In genomic region chr12:82019533-82019932, GRCh38 we compare ENCODE assay signal across 16 cellular contexts.
DNase-seq lines count a peak whose midpoint lies in the region; ATAC-seq and TF ChIP-seq lines count a peak whose summit lies in the region.
"Had no signal": no experiment of that assay in that cellular context is flagged by ENCODE, and none has a peak within 500 bp of the region (broad histone marks: within the 10 kb centered on the region; RNA-seq: fewer than 3 reads in every experiment).

No MANE protein-coding gene starts in this region.

- no peaks in the 10 kb centered on the region for H3K36me3 ChIP-seq in PC-9 (ENCODE audit: low read depth)
- no peaks in the 10 kb centered on the region for H3K36me3 ChIP-seq in thyroid gland
- H3K36me3 ChIP-seq: sigmoid colon, transverse colon had no signal

- H3K36me3 Mint-ChIP-seq in activated T-helper 1 cell treated with anti-CD3 and anti-CD28 coated beads, Interleukin-12 subunit alpha, Interleukin-12 subunit beta, Interleukin-2, Interleukin-4 antibody, amounts not matched to agents 30 ng/mL and 10 ng/mL and 1 ng/mL, durations not matched to agents 14 hours and 24 hours and 36 hours (ENCODE audit: low read depth), result no peaks in the 10 kb centered on the region
- H3K36me3 Mint-ChIP-seq: CD8-positive, alpha-beta memory T cell had no signal

- ATAC-seq in foreskin keratinocyte (no peak), HG03045 (IDR thresholded peaks at IDR 0.05; ENCODE audit: unreplicated experiment) (no peak), HG03565 (IDR thresholded peaks at IDR 0.05; ENCODE audit: unreplicated experiment) (no peak)

- no peak overlapping the region for H3K4me3 ChIP-seq in PC-9
- no peak overlapping the region for H3K4me3 ChIP-seq in thyroid gland (replicated peaks in 1 of 3)
- H3K4me3 ChIP-seq: sigmoid colon, transverse colon had no signal

- 0 out of 2 replicates have a peak, but pooled peaks cover 3% of the 10 kb centered on the region for H3K9me3 ChIP-seq in PC-9 (ENCODE audit: insufficient read depth, low read depth)
- no peaks in the 10 kb centered on the region for H3K9me3 ChIP-seq in thyroid gland
- H3K9me3 ChIP-seq: sigmoid colon, transverse colon had no signal

- no peak overlapping the region for H3K27ac Mint-ChIP-seq in activated T-helper 1 cell treated with anti-CD3 and anti-CD28 coated beads, Interleukin-12 subunit alpha, Interleukin-12 subunit beta, Interleukin-2, Interleukin-4 antibody, amounts not matched to agents 30 ng/mL and 10 ng/mL and 1 ng/mL, durations not matched to agents 14 hours and 24 hours and 36 hours
- H3K27ac Mint-ChIP-seq: activated B cell treated with CpG ODN at 0.5 μM for 24 hours; CD8-positive, alpha-beta memory T cell had no signal

- intact Hi-C loops in PC-9 (cut with micrococcal nuclease; ENCODE audit: unreplicated experiment) (no loop called here), thyroid gland (cut with DNase I) (no loop called here)
- intact Hi-C loops in activated T-helper 1 cell treated with anti-CD3 and anti-CD28 coated beads, Interleukin-12 subunit alpha, Interleukin-12 subunit beta, Interleukin-2, Interleukin-4 antibody, amounts not matched to agents 30 ng/mL and 10 ng/mL and 1 ng/mL, durations not matched to agents 14 hours and 24 hours and 36 hours (cut with micrococcal nuclease), result loop anchor here (1.0 kb wide), 1 partner anchor 375 kb away; no protein-coding TSS in a partner anchor

- no peaks in the 10 kb centered on the region for H3K79me2 ChIP-seq in PC-9 (ENCODE audit: low read depth)

- H3K4me1 Mint-ChIP-seq in activated T-helper 1 cell treated with anti-CD3 and anti-CD28 coated beads, Interleukin-12 subunit alpha, Interleukin-12 subunit beta, Interleukin-2, Interleukin-4 antibody, amounts not matched to agents 30 ng/mL and 10 ng/mL and 1 ng/mL, durations not matched to agents 14 hours and 24 hours and 36 hours (ENCODE audit: low read depth), result no peaks in the 10 kb centered on the region
- H3K4me1 Mint-ChIP-seq: activated B cell treated with CpG ODN at 0.5 μM for 24 hours had no signal

- TF ChIP-seq CTCF in AG09319 (IDR thresholded peaks at IDR 0.05; ENCODE audit: low read depth, low read length) (peak; percentile 24), GM12873 (IDR thresholded peaks at IDR 0.05; ENCODE audit: insufficient read depth, low read depth, low read length, missing control alignments) (peak; percentile 29), PC-9 (conservative IDR thresholded peaks at IDR 0.05) (peak; percentile 28; the same call in 1 of the 2 replicates), foreskin keratinocyte (conservative IDR thresholded peaks at IDR 0.05) (peak; percentile 43), thyroid gland (IDR thresholded peaks at IDR 0.05) (no peak)

- H3K27ac ChIP-seq in PC-9, result no peak overlapping the region
- H3K27ac ChIP-seq in foreskin keratinocyte, result no peak overlapping the region
- H3K27ac ChIP-seq in thyroid gland, result no peak overlapping the region
- H3K27ac ChIP-seq: sigmoid colon, transverse colon had no signal

- H3K9me2 ChIP-seq in PC-9 (ENCODE audit: insufficient read depth), result no peaks in the 10 kb centered on the region

- no peak overlapping the region for H2AFZ ChIP-seq in PC-9

- no TSS peak for BruUV-seq in PC-9 (replicated peaks; lab: Mats Ljungman, UMichigan)

- TF ChIP-seq POLR2A in thyroid gland (IDR thresholded peaks at IDR 0.05), result no peak

- no peak for DNase-seq in AG09319 (ENCODE audit: extremely low read depth, low read depth)
- DNase-seq in PC-9, result no peak
- peak in 1 of 2 donors; percentile 15 for DNase-seq in foreskin keratinocyte
- DNase-seq in activated T-helper 1 cell treated with anti-CD3 and anti-CD28 coated beads, Interleukin-12 subunit alpha, Interleukin-12 subunit beta, Interleukin-2, Interleukin-4 antibody, amounts not matched to agents 30 ng/mL and 10 ng/mL and 1 ng/mL, durations not matched to agents 14 hours and 24 hours and 36 hours (ENCODE audit: low spot score), result no peak
- DNase-seq in thyroid gland, result no peak
- DNase-seq: activated B cell treated with CpG ODN at 0.5 μM for 24 hours; activated naive CD4-positive, alpha-beta T cell; dermis blood vessel endothelial cell; hypothalamus; NCI-H2029 treated with DMSO at 0.1 percent for 48 hours; sigmoid colon; transverse colon had no signal

- no peaks in the 10 kb centered on the region for H3K9me3 Mint-ChIP-seq in activated T-helper 1 cell treated with anti-CD3 and anti-CD28 coated beads, Interleukin-12 subunit alpha, Interleukin-12 subunit beta, Interleukin-2, Interleukin-4 antibody, amounts not matched to agents 30 ng/mL and 10 ng/mL and 1 ng/mL, durations not matched to agents 14 hours and 24 hours and 36 hours

- no peaks in the 10 kb centered on the region for H3K4me1 ChIP-seq in PC-9 (replicated peaks; ENCODE audit: insufficient read depth)
- no peaks in the 10 kb centered on the region for H3K4me1 ChIP-seq in foreskin keratinocyte
- H3K4me1 ChIP-seq in thyroid gland, result no peaks in the 10 kb centered on the region
- H3K4me1 ChIP-seq: sigmoid colon, transverse colon had no signal

- H3K27me3 Mint-ChIP-seq in activated T-helper 1 cell treated with anti-CD3 and anti-CD28 coated beads, Interleukin-12 subunit alpha, Interleukin-12 subunit beta, Interleukin-2, Interleukin-4 antibody, amounts not matched to agents 30 ng/mL and 10 ng/mL and 1 ng/mL, durations not matched to agents 14 hours and 24 hours and 36 hours (ENCODE audit: insufficient read depth), result no peaks in the 10 kb centered on the region
- H3K27me3 Mint-ChIP-seq: activated B cell treated with CpG ODN at 0.5 μM for 24 hours had no signal

- POLR2A ChIA-PET in PC-9 (lab: Charles Lee; ENCODE audit: unreplicated experiment), result no interaction called here

- H4K20me1 ChIP-seq in PC-9 (ENCODE audit: insufficient read depth), result no peaks in the 10 kb centered on the region

- H3K4me2 ChIP-seq in PC-9, result no peak overlapping the region

- CTCF ChIA-PET in PC-9 (lab: Charles Lee), result no interaction called here

- H3K27me3 ChIP-seq in PC-9 (ENCODE audit: insufficient read depth, low read depth) (no peaks in the 10 kb centered on the region), foreskin keratinocyte (no peaks in the 10 kb centered on the region), thyroid gland (no peaks in the 10 kb centered on the region)
- H3K27me3 ChIP-seq: sigmoid colon, transverse colon had no signal

- H3F3A ChIP-seq in PC-9 (ENCODE audit: insufficient read depth, low read depth), result no peaks in the 10 kb centered on the region

- H3K4me3 Mint-ChIP-seq in activated T-helper 1 cell treated with anti-CD3 and anti-CD28 coated beads, Interleukin-12 subunit alpha, Interleukin-12 subunit beta, Interleukin-2, Interleukin-4 antibody, amounts not matched to agents 30 ng/mL and 10 ng/mL and 1 ng/mL, durations not matched to agents 14 hours and 24 hours and 36 hours, result no peak overlapping the region
- H3K4me3 Mint-ChIP-seq: activated B cell treated with CpG ODN at 0.5 μM for 24 hours; CD8-positive, alpha-beta memory T cell had no signal

Comparison
In these comparisons a context has a peak if more than half of its experiments do, and no peak if none do; other contexts are left out.
1. CTCF ChIP-seq: peak in AG09319 (single experiment), GM12873 (single experiment), PC-9 (single experiment) and foreskin keratinocyte (single experiment); none in thyroid gland (0 of 6).